14 cellular contexts compared by ENCODE assay signal in the genomic region with DNA sequence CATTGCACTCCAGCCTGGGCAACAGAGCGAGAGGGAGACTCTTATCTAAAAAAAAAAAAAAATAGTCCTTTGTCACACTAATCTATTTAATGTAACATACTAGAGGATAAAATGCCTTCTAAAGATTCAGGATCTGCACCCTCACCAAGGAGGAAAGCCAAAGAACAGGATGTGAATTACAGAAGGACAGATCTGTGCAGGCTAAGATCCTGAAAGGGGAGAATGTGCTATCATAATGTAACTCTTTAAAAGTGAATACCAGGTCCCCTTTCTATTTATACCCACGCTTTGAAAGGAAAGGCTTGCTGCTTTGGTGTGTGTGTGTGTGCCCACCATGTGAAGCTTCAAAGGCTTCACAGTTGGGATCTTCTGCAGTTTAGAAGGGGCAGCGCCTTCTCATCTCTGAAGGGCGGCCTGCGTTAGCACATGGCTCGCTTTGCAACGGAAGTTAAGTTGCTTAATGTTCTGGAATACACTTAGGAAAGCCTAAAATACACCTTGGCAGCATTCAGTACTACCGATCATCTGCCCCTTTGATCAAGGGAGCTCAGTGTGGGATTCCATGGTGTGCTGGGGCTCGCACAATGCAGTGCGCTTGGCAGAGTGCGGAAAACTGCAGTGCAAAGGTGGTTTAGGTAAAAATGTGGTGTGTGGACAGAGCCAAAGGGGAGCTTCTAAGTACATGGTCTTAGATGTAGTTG. TPM values are rescaled to one million over a fixed set of nuclear protein-coding genes. Genes with fewer than 3 reads are reported as not detected.
"Had no signal": no experiment of that assay in that cellular context is flagged by ENCODE, and none has a peak within 500 bp of the region (broad histone marks: within the 10 kb centered on the region; RNA-seq: fewer than 3 reads in every experiment).

No MANE protein-coding gene starts in this region.

- DNase-seq: activated naive CD4-positive, alpha-beta T cell treated with anti-CD3 and anti-CD28 coated beads, Interleukin-2, amount 10 ng/mL, durations not matched to agents 7 days and 5 days; adrenal gland; cerebellar nuclear complex; effector memory CD8-positive, alpha-beta T cell; erythroblast; hippocampal formation; kidney glomerular epithelial cell; natural killer cell; small intestine; SW 1271; transverse colon had no signal

- H3K27ac ChIP-seq: adrenal gland, transverse colon had no signal

- ATAC-seq: activated CD4-positive, CD25-positive, alpha-beta regulatory T cell treated with anti-CD3 and anti-CD28 coated beads, Interleukin-2, amount 50 U/mL, for 24 hours; effector memory CD8-positive, alpha-beta T cell; natural killer cell; stimulated activated memory B cell treated with anti-CD40 and anti-IgM and Interleukin-4, amounts not matched to agents 10 μg/mL and 1 μg/mL and 100 μg/mL, for 72 hours had no signal

- FAIRE-seq: small intestine had no signal

- H3K4me1 ChIP-seq: adrenal gland had no signal

- H3K4me3 ChIP-seq: adrenal gland, transverse colon had no signal

- H3K9me3 ChIP-seq: adrenal gland, transverse colon had no signal

- H3K36me3 ChIP-seq: adrenal gland, transverse colon had no signal

RNA-seq across cellular contexts. Expression of a gene that starts 6.8 kb away (rescaled TPM):
- total RNA-seq: activated T-helper 2 cell treated with anti-CD3 and anti-CD28 coated beads, Interferon-gamma antibody, Interleukin-2, Interleukin-4, amounts not matched to agents 10 μg/mL and 5 μg/mL and 100 μg/mL, durations not matched to agents 14 hours and 24 hours and 36 hours had no signal
